Comparison of ENCODE assay signal across 9 cellular contexts in genomic region chr15:63860161-63860954, GRCh38. TPM values are rescaled to one million over a fixed set of nuclear protein-coding genes. Genes with fewer than 3 reads are reported as not detected.
DNase-seq lines count a peak whose midpoint lies in the region; ATAC-seq, FAIRE-seq and TF ChIP-seq lines count a peak whose summit lies in the region.
"Had no signal": no experiment of that assay in that cellular context is flagged by ENCODE, and none has a peak within 500 bp of the region (broad histone marks: within the 10 kb centered on the region; RNA-seq: fewer than 3 reads in every experiment).

No MANE protein-coding gene starts in this region.

- H3K27me3 ChIP-seq in small intestine (ENCODE audit: control insufficient read depth in 2 of 2, insufficient read depth in 2 of 2, low read length in 2 of 2), result no peaks in the 10 kb centered on the region
- H3K27me3 ChIP-seq: upper lobe of left lung had no signal

- no peaks in the 10 kb centered on the region for H3K4me1 ChIP-seq in small intestine (ENCODE audit: control insufficient read depth in 2 of 2, insufficient read depth in 1 of 2, low read depth in 1 of 2, low read length in 1 of 2)

- no peaks in the 10 kb centered on the region for H3K36me3 ChIP-seq in small intestine (ENCODE audit: control insufficient read depth in 2 of 2, insufficient read depth in 2 of 2, low read length in 2 of 2)
- H3K36me3 ChIP-seq: upper lobe of left lung had no signal

- H3K4me3 ChIP-seq in small intestine (ENCODE audit: low read depth in 1 of 2, low read length in 2 of 2), result no peak overlapping the region
- H3K4me3 ChIP-seq: upper lobe of left lung had no signal

- H3K9me3 ChIP-seq in small intestine (ENCODE audit: control insufficient read depth, low read depth), result no peaks in the 10 kb centered on the region
- H3K9me3 ChIP-seq: upper lobe of left lung had no signal

- H3K27ac ChIP-seq in small intestine (ENCODE audit: low read depth in 1 of 2, low read length in 1 of 2), result no peak overlapping the region
- H3K27ac ChIP-seq: upper lobe of left lung had no signal

- 52 to 77% (median 69%) methylated on average over 5 of the region's 5 CpGs for WGBS in small intestine, 3 donors

- FAIRE-seq in small intestine (lab: Jason Lieb, UNC), result no peak
- FAIRE-seq in H54 (lab: Jason Lieb, UNC), result no peak

- no peak for TF ChIP-seq POLR2A in H54 (IDR thresholded peaks at IDR 0.05; ENCODE audit: low read depth, low read length)

- DNase-seq in CD1c-positive myeloid dendritic cell (ENCODE audit: extremely low spot score), result peak; percentile 57
- DNase-seq in NCI-H69 (lab: John Stamatoyannopoulos, UW), result peak; percentile 21
- DNase-seq in activated T-cell treated with anti-CD3 and anti-CD28 coated beads for 24 hours (ENCODE audit: low read depth), result peak; percentile 28
- DNase-seq in small intestine, result peak; percentile 24
- DNase-seq in H54 (ENCODE audit: insufficient read length, low spot score), result no peak
- DNase-seq in GOT3 (lab: John Stamatoyannopoulos, UW), result no peak
- DNase-seq: upper lobe of left lung had no signal

- no peak for ATAC-seq in HG03469 (IDR thresholded peaks at IDR 0.05; ENCODE audit: unreplicated experiment)
- ATAC-seq in GM21825 (IDR thresholded peaks at IDR 0.05; ENCODE audit: unreplicated experiment), result no peak

RNA-seq across cellular contexts. Expression of gene HERC1, which starts 26.6 kb away (rescaled TPM):
- 10 to 100 TPM; 20.3 to 29.1 (median 26.8) TPM for polyA plus RNA-seq in small intestine

Comparison
In these comparisons a context has a peak if more than half of its experiments do, and no peak if none do; other contexts are left out.
1. DNase-seq: peak in CD1c-positive myeloid dendritic cell (single experiment), NCI-H69 (single experiment), activated T-cell treated with anti-CD3 and anti-CD28 coated beads for 24 hours (single experiment) and small intestine (single experiment); none in H54 (single experiment) and GOT3 (single experiment).